1 cellular context compared by ENCODE assay signal in genomic region chr6:111792914-111793700, GRCh38.
TF ChIP-seq lines count a peak whose summit lies in the region.

No MANE protein-coding gene starts in this region.

TF ChIP-seq in SK-N-SH treated with all-trans-retinoic acid at 6 μM for 48 hours, 23 proteins besides CTCF, POLR2A, EP300 and RAD21 (continued from another document):
- peak; percentile 87 for TF ChIP-seq CSRNP3 (CRISPR knock-in tag; IDR thresholded peaks at IDR 0.05)
- no peak for TF ChIP-seq OSR1 (CRISPR knock-in tag; IDR thresholded peaks at IDR 0.05)
- peak; percentile 94 for TF ChIP-seq TCF4 (CRISPR knock-in tag; IDR thresholded peaks at IDR 0.05; ENCODE audit: borderline replicate concordance)
- TF ChIP-seq, protein P1, sequence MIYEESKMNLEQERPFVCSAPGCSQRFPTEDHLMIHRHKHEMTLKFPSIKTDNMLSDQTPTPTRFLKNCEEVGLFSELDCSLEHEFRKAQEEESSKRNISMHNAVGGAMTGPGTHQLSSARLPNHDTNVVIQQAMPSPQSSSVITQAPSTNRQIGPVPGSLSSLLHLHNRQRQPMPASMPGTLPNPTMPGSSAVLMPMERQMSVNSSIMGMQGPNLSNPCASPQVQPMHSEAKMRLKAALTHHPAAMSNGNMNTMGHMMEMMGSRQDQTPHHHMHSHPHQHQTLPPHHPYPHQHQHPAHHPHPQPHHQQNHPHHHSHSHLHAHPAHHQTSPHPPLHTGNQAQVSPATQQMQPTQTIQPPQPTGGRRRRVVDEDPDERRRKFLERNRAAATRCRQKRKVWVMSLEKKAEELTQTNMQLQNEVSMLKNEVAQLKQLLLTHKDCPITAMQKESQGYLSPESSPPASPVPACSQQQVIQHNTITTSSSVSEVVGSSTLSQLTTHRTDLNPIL (CRISPR knock-in tag; IDR thresholded peaks at IDR 0.05; ENCODE audit: low read depth) = peak; percentile 80
- TF ChIP-seq PPARA (CRISPR knock-in tag; IDR thresholded peaks at IDR 0.05; ENCODE audit: borderline replicate concordance) = no peak
- TF ChIP-seq SNAI2 (CRISPR knock-in tag; IDR thresholded peaks at IDR 0.05) = no peak
- peak; percentile 32; the same call in 1 of the 2 replicates for TF ChIP-seq GLIS3 (CRISPR knock-in tag; IDR thresholded peaks at IDR 0.05)
- no peak for TF ChIP-seq RARB (CRISPR knock-in tag; IDR thresholded peaks at IDR 0.05)
- TF ChIP-seq ZFP30 (CRISPR knock-in tag; IDR thresholded peaks at IDR 0.05) = no peak
